ENCODE assay signal across 1 cellular context in genomic region chr20:4767084-4767483, GRCh38.
TF ChIP-seq lines count a peak whose summit lies in the region.

No MANE protein-coding gene starts in this region.

TF ChIP-seq in K562, 482 proteins besides CTCF, POLR2A, EP300 and RAD21 (continues in another document):
- no peak for TF ChIP-seq ZNF655 (CRISPR knock-in tag; IDR thresholded peaks at IDR 0.05)
- no peak for TF ChIP-seq SRF (CRISPR knock-in tag; IDR thresholded peaks at IDR 0.05)
- no peak for TF ChIP-seq PBX2 (CRISPR knock-in tag; IDR thresholded peaks at IDR 0.05; ENCODE audit: low read depth)
- TF ChIP-seq PBX2 (tag; conservative IDR thresholded peaks at IDR 0.05; ENCODE audit: low read depth) = peak; percentile 57
- TF ChIP-seq RCOR1 (IDR thresholded peaks at IDR 0.05; ENCODE audit: borderline replicate concordance in 1 of 2, low read depth in 2 of 2, low read length in 2 of 2) = peak in 1 of 2 experiments; percentile 83; a peak in 2 of 4 replicates
- no peak for TF ChIP-seq NEUROD1 (IDR thresholded peaks at IDR 0.05; ENCODE audit: borderline replicate concordance, low read depth, low read length, partially characterized antibody)
- TF ChIP-seq HDAC3 (IDR thresholded peaks at IDR 0.05; ENCODE audit: borderline replicate concordance, partially characterized antibody) = no peak
- TF ChIP-seq MEIS2 (IDR thresholded peaks at IDR 0.05; ENCODE audit: partially characterized antibody) = peak; percentile 46
- TF ChIP-seq MTA1 (IDR thresholded peaks at IDR 0.05; ENCODE audit: borderline replicate concordance) = 0 out of 2 replicates have a peak, but pooled peaks have one; percentile 37
- peak; percentile 34; the same call in 1 of the 2 replicates for TF ChIP-seq SMARCE1 (IDR thresholded peaks at IDR 0.05)
- TF ChIP-seq TGIF2 (CRISPR knock-in tag; IDR thresholded peaks at IDR 0.05) = no peak
- TF ChIP-seq ZFP30 (CRISPR knock-in tag; IDR thresholded peaks at IDR 0.05; ENCODE audit: borderline replicate concordance) = no peak
- no peak for TF ChIP-seq XRCC4 (IDR thresholded peaks at IDR 0.05; ENCODE audit: extremely low read depth, insufficient read depth, insufficient read length)
- no peak for TF ChIP-seq RBM14 (IDR thresholded peaks at IDR 0.05; ENCODE audit: borderline replicate concordance, insufficient read depth, low read depth, low read length)
- TF ChIP-seq ZNF146 (CRISPR knock-in tag; IDR thresholded peaks at IDR 0.05; ENCODE audit: unreplicated experiment) = no peak
- TF ChIP-seq NCOR1 (IDR thresholded peaks at IDR 0.05) = peak; percentile 77
- TF ChIP-seq PKNOX1 (IDR thresholded peaks at IDR 0.05) = peak; percentile 95
- TF ChIP-seq ZFPM2 (CRISPR knock-in tag; IDR thresholded peaks at IDR 0.05) = no peak
- no peak for TF ChIP-seq GABPB1 (CRISPR knock-in tag; IDR thresholded peaks at IDR 0.05)
- TF ChIP-seq FOXM1 (IDR thresholded peaks at IDR 0.05; ENCODE audit: low read depth) = peak; percentile 73
- no peak for TF ChIP-seq FOXM1 (CRISPR knock-in tag; IDR thresholded peaks at IDR 0.05; ENCODE audit: low read depth)
- 0 out of 4 replicates have a peak, but pooled peaks of 1 of the 2 experiments have one; percentile 38 for TF ChIP-seq MAZ (CRISPR knock-in tag; conservative IDR thresholded peaks at IDR 0.05 in 1 of 2, IDR thresholded peaks at IDR 0.05 in 1 of 2)
- TF ChIP-seq MYBL2 (IDR thresholded peaks at IDR 0.05; ENCODE audit: low read depth) = no peak
- TF ChIP-seq MYBL2 (CRISPR knock-in tag; IDR thresholded peaks at IDR 0.05; ENCODE audit: borderline replicate concordance) = no peak
- no peak for TF ChIP-seq ERF (CRISPR knock-in tag; IDR thresholded peaks at IDR 0.05)
- no peak for TF ChIP-seq PCBP2 (IDR thresholded peaks at IDR 0.05; ENCODE audit: low read depth, low read length, poor library complexity, severe bottlenecking)
- no peak for TF ChIP-seq ZNF224 (CRISPR knock-in tag; IDR thresholded peaks at IDR 0.05)
- TF ChIP-seq THAP7 (CRISPR knock-in tag; IDR thresholded peaks at IDR 0.05) = no peak
- no peak for TF ChIP-seq PHF8 (IDR thresholded peaks at IDR 0.05; ENCODE audit: borderline replicate concordance, low read length)
- TF ChIP-seq ZNF444 (CRISPR knock-in tag; IDR thresholded peaks at IDR 0.05) = no peak
- TF ChIP-seq RFX1 (IDR thresholded peaks at IDR 0.05) = no peak
- TF ChIP-seq HLTF (IDR thresholded peaks at IDR 0.05) = no peak
- TF ChIP-seq NFIC (IDR thresholded peaks at IDR 0.05) = peak; percentile 44; the same call in 1 of the 2 replicates
- TF ChIP-seq NR2C2 (CRISPR knock-in tag; IDR thresholded peaks at IDR 0.05) = no peak
- no peak for TF ChIP-seq NR2C2 (tag; IDR thresholded peaks at IDR 0.05)
- TF ChIP-seq RBM15 (IDR thresholded peaks at IDR 0.05; ENCODE audit: insufficient read depth, low read length) = no peak
- no peak for TF ChIP-seq ZNF551 (CRISPR knock-in tag; IDR thresholded peaks at IDR 0.05)
- TF ChIP-seq SIRT6 (IDR thresholded peaks at IDR 0.05; ENCODE audit: low read depth, low read length) = no peak
- no peak for TF ChIP-seq PREB (CRISPR knock-in tag; IDR thresholded peaks at IDR 0.05)
- no peak for TF ChIP-seq FOXJ2 (tag; IDR thresholded peaks at IDR 0.05)
- TF ChIP-seq NR3C1 (CRISPR knock-in tag; IDR thresholded peaks at IDR 0.05) = no peak
- no peak for TF ChIP-seq HBP1 (CRISPR knock-in tag; IDR thresholded peaks at IDR 0.05)
- peak; percentile 82 for TF ChIP-seq SMARCA4 (IDR thresholded peaks at IDR 0.05)
- TF ChIP-seq TRIM28 (IDR thresholded peaks at IDR 0.05) = no peak
- TF ChIP-seq LCOR (CRISPR knock-in tag; IDR thresholded peaks at IDR 0.05) = peak; percentile 55; the same call in 1 of the 2 replicates
- TF ChIP-seq ZNF124 (CRISPR knock-in tag; IDR thresholded peaks at IDR 0.05) = no peak
- TF ChIP-seq ZNF707 (CRISPR knock-in tag; conservative IDR thresholded peaks at IDR 0.05) = no peak
- no peak for TF ChIP-seq ZBTB26 (CRISPR knock-in tag; IDR thresholded peaks at IDR 0.05)
- TF ChIP-seq ATF1 (CRISPR knock-in tag; IDR thresholded peaks at IDR 0.05) = no peak
- TF ChIP-seq ATF1 (tag; IDR thresholded peaks at IDR 0.05) = no peak
- TF ChIP-seq GATA2 (CRISPR knock-in tag; IDR thresholded peaks at IDR 0.05) = peak; percentile 67; the same call in 1 of the 2 replicates
- no peak for TF ChIP-seq ZNF766 (CRISPR knock-in tag; conservative IDR thresholded peaks at IDR 0.05)
- TF ChIP-seq USF2 (CRISPR knock-in tag; IDR thresholded peaks at IDR 0.05) = no peak
- TF ChIP-seq NCOA4 (IDR thresholded peaks at IDR 0.05; ENCODE audit: partially characterized antibody) = no peak
- TF ChIP-seq ARID1B (IDR thresholded peaks at IDR 0.05) = peak; percentile 93
- TF ChIP-seq DPF2 (IDR thresholded peaks at IDR 0.05) = peak; percentile 81
- no peak for TF ChIP-seq KLF13 (tag; IDR thresholded peaks at IDR 0.05; ENCODE audit: borderline replicate concordance, low read depth)
- TF ChIP-seq BCOR (IDR thresholded peaks at IDR 0.05) = 0 out of 2 replicates have a peak, but pooled peaks have one; percentile 23
- peak; percentile 86 for TF ChIP-seq TCF3 (CRISPR knock-in tag; IDR thresholded peaks at IDR 0.05)
- TF ChIP-seq HDAC1 (IDR thresholded peaks at IDR 0.05) = no peak
- no peak for TF ChIP-seq MNT (conservative IDR thresholded peaks at IDR 0.05)
- TF ChIP-seq NFIX (CRISPR knock-in tag; IDR thresholded peaks at IDR 0.05; ENCODE audit: low read depth) = no peak
- TF ChIP-seq ZNF699 (CRISPR knock-in tag; IDR thresholded peaks at IDR 0.05; ENCODE audit: insufficient replicate concordance) = no peak
- TF ChIP-seq HOMEZ (CRISPR knock-in tag; IDR thresholded peaks at IDR 0.05) = no peak
- TF ChIP-seq CXXC5 (CRISPR knock-in tag; IDR thresholded peaks at IDR 0.05) = peak; percentile 29; the same call in 1 of the 2 replicates
- no peak for TF ChIP-seq ZNF316 (IDR thresholded peaks at IDR 0.05)
